8 cellular contexts compared by ENCODE assay signal in the genomic region with DNA sequence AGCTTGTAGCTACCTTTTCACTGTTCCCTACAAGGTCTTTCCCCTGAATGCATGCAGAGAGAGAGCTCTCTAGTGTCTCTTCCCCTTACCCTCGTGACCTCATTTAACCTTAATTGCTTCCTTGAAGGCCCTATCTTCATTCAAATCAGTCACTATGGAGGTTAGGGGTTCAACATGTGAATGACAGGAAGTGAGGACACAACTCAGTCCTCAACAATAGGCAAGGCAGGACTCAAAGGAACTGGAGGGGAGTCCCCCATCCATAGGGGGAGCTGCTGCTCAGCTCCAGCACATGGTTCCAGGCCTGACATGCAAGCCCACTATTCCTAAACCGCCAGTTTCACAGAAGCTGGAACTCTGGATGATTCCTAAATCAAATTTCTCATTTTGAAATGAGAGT. TPM values are rescaled to one million over a fixed set of nuclear protein-coding genes. Genes with fewer than 3 reads are reported as not detected.
DNase-seq lines count a peak whose midpoint lies in the region; ATAC-seq, FAIRE-seq and TF ChIP-seq lines count a peak whose summit lies in the region.

No MANE protein-coding gene starts in this region.

- 67 to 74% methylated on average over 2 of the region's 2 CpGs for WGBS in tibial nerve, 2 donors

- DNase-seq in D721Med (ENCODE audit: insufficient read length, low spot score) (no peak), NCI-H69 (lab: John Stamatoyannopoulos, UW) (peak; percentile 6), erythroblast (lab: John Stamatoyannopoulos, UW) (peak; percentile 11 to 13), OCI-M2 (lab: John Stamatoyannopoulos, UW; ENCODE audit: unreplicated experiment) (no peak), AG08396 (ENCODE audit: low spot score) (no peak), tibial nerve (ENCODE audit: low spot score in 2 of 2) (no peak), CD1c-positive myeloid dendritic cell (ENCODE audit: extremely low spot score) (no peak)

- ATAC-seq in GM19438 (IDR thresholded peaks at IDR 0.05; ENCODE audit: low read depth, unreplicated experiment), result peak; percentile 68

- no peaks in the 10 kb centered on the region for H3K9me3 ChIP-seq in tibial nerve

- H3K36me3 ChIP-seq in tibial nerve, result no peaks in the 10 kb centered on the region

- TF ChIP-seq EP300 in tibial nerve (IDR thresholded peaks at IDR 0.05), result no peak

- FAIRE-seq in D721Med (lab: Jason Lieb, UNC), result no peak

- peak overlapping the region in 1 of 4 donors; percentile 90 for H3K27ac ChIP-seq in tibial nerve

- H3K4me3 ChIP-seq in tibial nerve, result no peak overlapping the region

- H3K27me3 ChIP-seq in tibial nerve, result no peaks in the 10 kb centered on the region

- H3K4me1 ChIP-seq in tibial nerve, result peaks cover 0 to 24% (median 10%) of the 10 kb centered on the region in 4 donors

- TF ChIP-seq CTCF in D721Med (IDR thresholded peaks at IDR 0.05; ENCODE audit: insufficient read depth, missing control alignments) (peak; percentile 63), tibial nerve (IDR thresholded peaks at IDR 0.05) (no peak)

- no peak for TF ChIP-seq POLR2A in erythroblast (IDR thresholded peaks at IDR 0.05; ENCODE audit: low read length)
- TF ChIP-seq POLR2A in tibial nerve (IDR thresholded peaks at IDR 0.05), result no peak

RNA-seq across cellular contexts. Expression of a gene that starts 33.8 kb away (rescaled TPM):
- total RNA-seq in tibial nerve, result 10 to 100 TPM; 19.5 to 67.5 (median 26.0) TPM

Comparison
In these comparisons a context has a peak if more than half of its experiments do, and no peak if none do; other contexts are left out.
1. DNase-seq: peak in NCI-H69 (single experiment) and erythroblast (2 of 2); none in D721Med (single experiment), OCI-M2 (single experiment), AG08396 (single experiment), tibial nerve (0 of 2) and CD1c-positive myeloid dendritic cell (single experiment).